In the genomic region with DNA sequence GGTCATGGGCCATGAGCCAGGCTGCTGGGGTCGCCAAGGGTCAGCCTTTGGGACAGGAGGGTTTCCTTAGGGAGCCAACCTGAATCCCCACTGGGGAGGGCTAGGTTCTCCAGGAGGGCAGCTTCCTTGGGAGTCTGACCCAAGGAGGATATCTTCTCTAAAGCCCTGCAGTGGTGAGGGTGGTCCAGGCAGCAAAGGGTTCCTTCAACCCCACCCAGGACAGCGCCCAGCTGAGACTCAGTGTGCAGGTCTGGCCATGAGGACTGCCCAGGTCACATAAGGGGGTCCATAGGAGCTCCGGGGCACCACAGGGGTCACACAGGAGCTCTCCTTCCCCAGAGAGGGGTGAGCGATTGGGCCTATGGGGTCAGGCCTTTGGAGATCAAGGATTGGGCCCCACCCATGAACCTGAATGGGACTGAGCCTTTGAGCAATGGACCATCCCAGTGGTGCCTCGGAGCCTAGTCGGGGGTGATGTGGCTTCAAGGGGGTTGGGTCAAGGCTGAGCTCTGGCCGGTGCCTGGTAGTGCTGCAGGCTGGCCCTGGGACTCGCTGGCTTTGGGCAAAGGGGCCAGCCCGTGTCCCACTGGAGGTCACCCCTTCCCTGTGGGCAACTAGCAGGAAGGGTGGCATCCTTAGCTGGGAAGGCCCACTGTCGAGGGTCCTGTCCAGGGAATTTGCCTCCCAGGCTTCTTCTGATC, we compare ENCODE assay signal across 17 cellular contexts.
A peak's percentile ranks its signal among the peaks of the same experiment; 100 is the strongest.
DNase-seq lines count a peak whose midpoint lies in the region; ATAC-seq and TF ChIP-seq lines count a peak whose summit lies in the region.
"Had no signal": no experiment of that assay in that cellular context is flagged by ENCODE, and none has a peak within 500 bp of the region (broad histone marks: within the 10 kb centered on the region; RNA-seq: fewer than 3 reads in every experiment).

No MANE protein-coding gene starts in this region.

- no peaks in the 10 kb centered on the region for H3K36me3 ChIP-seq in prostate gland
- H3K36me3 ChIP-seq: esophagus squamous epithelium, heart left ventricle, MG63, SJCRH30 had no signal

- intact Hi-C loops in right cardiac atrium (cut with DNase I) (loop anchor here in 1 of 4 donors (2.0 kb wide), 1 partner anchor 20 kb away; no protein-coding TSS in a partner anchor), prostate gland (cut with DNase I) (no loop called here)

- no peak overlapping the region for H3K4me3 Mint-ChIP-seq in activated T-cell treated with anti-CD3 and anti-CD28 coated beads, Interleukin-2, amount 50 U/mL, for 24 hours
- H3K4me3 Mint-ChIP-seq: brain; CD4-positive, alpha-beta T cell had no signal

- no peaks in the 10 kb centered on the region for H3K27me3 Mint-ChIP-seq in activated T-cell treated with anti-CD3 and anti-CD28 coated beads, Interleukin-2, amount 50 U/mL, for 24 hours
- H3K27me3 Mint-ChIP-seq: brain; CD4-positive, alpha-beta T cell had no signal

- TF ChIP-seq CTCF in prostate gland (IDR thresholded peaks at IDR 0.05): no peak

- H3K9me3 ChIP-seq in right cardiac atrium (ENCODE audit: control insufficient read depth, low read length): peaks cover 2% of the 10 kb centered on the region
- no peaks in the 10 kb centered on the region for H3K9me3 ChIP-seq in prostate gland
- H3K9me3 ChIP-seq: MG63, SJCRH30 had no signal

- H3K27ac Mint-ChIP-seq in activated T-cell treated with anti-CD3 and anti-CD28 coated beads, Interleukin-2, amount 50 U/mL, for 24 hours: no peak overlapping the region
- H3K27ac Mint-ChIP-seq: brain; CD4-positive, alpha-beta T cell had no signal

- TF ChIP-seq POLR2A in prostate gland (IDR thresholded peaks at IDR 0.05): no peak

- 84% methylated on average over 10 of the region's 10 CpGs for WGBS in right cardiac atrium
- 84% methylated on average over 9 of the region's 10 CpGs for WGBS in prostate gland

- H3K36me3 Mint-ChIP-seq in activated T-cell treated with anti-CD3 and anti-CD28 coated beads, Interleukin-2, amount 50 U/mL, for 24 hours (ENCODE audit: low read depth): peaks cover 2% of the 10 kb centered on the region

- DNase-seq in activated T-cell treated with anti-CD3 and anti-CD28 coated beads, Interleukin-2, amount 50 U/mL, for 24 hours: peak; percentile 5
- DNase-seq in activated T-cell treated with anti-CD3 and anti-CD28 coated beads for 4 hours (no peak), right cardiac atrium (peak; percentile 4 to 47 (median 27)), prostate gland (ENCODE audit: low spot score) (peak; percentile 2), midbrain (lab: John Stamatoyannopoulos, UW) (no peak), T1000 (lab: John Stamatoyannopoulos, UW) (no peak)
- peak; percentile 47 for DNase-seq in activated CD8-positive, alpha-beta memory T cell treated with anti-CD3 and anti-CD28 coated beads for 24 hours
- no peak for DNase-seq in NK-92 treated with Interleukin-12 subunit alpha and Interleukin-12 subunit beta, amount 100 ng/mL, for 24 hours (lab: John Stamatoyannopoulos, UW)
- DNase-seq: activated CD4-positive, alpha-beta T cell treated with anti-CD3 and anti-CD28 coated beads, Interleukin-2, amount 50 U/mL, for 4 hours; DMS79 treated with DMSO at 0.1 percent for 48 hours; esophagus squamous epithelium; MG63; NCI-H187 treated with DMSO at 0.1 percent for 48 hours had no signal

- H3K4me3 ChIP-seq in right cardiac atrium (ENCODE audit: low read length) (no peak overlapping the region), prostate gland (no peak overlapping the region)
- H3K4me3 ChIP-seq: esophagus squamous epithelium, heart left ventricle, MG63, SJCRH30 had no signal

- H3K27ac ChIP-seq in right cardiac atrium (ENCODE audit: low read length) (no peak overlapping the region), prostate gland (no peak overlapping the region)
- H3K27ac ChIP-seq: esophagus squamous epithelium, heart left ventricle, SJCRH30 had no signal

- H3K4me1 ChIP-seq in right cardiac atrium (ENCODE audit: control insufficient read depth, insufficient read depth, low read length) (no peaks in the 10 kb centered on the region), prostate gland (replicated peaks) (no peaks in the 10 kb centered on the region)
- H3K4me1 ChIP-seq: esophagus squamous epithelium, heart left ventricle, SJCRH30 had no signal

- no peaks in the 10 kb centered on the region for H3K27me3 ChIP-seq in right cardiac atrium (ENCODE audit: control insufficient read depth, insufficient read depth)
- no peaks in the 10 kb centered on the region for H3K27me3 ChIP-seq in prostate gland (replicated peaks; ENCODE audit: insufficient read depth)
- H3K27me3 ChIP-seq: esophagus squamous epithelium, heart left ventricle, MG63, SJCRH30 had no signal

- peak in 1 of 2 donors; percentile 20 for ATAC-seq in right cardiac atrium

- peaks cover 32% of the 10 kb centered on the region for H3K9me3 Mint-ChIP-seq in activated T-cell treated with anti-CD3 and anti-CD28 coated beads, Interleukin-2, amount 50 U/mL, for 24 hours

- no peaks in the 10 kb centered on the region for H3K4me1 Mint-ChIP-seq in activated T-cell treated with anti-CD3 and anti-CD28 coated beads, Interleukin-2, amount 50 U/mL, for 24 hours (ENCODE audit: low read depth)
- H3K4me1 Mint-ChIP-seq: brain had no signal

Comparison
In these comparisons a context has a peak if more than half of its experiments do, and no peak if none do; other contexts are left out.
1. DNase-seq: peak in activated T-cell treated with anti-CD3 and anti-CD28 coated beads, Interleukin-2, amount 50 U/mL, for 24 hours (single experiment), activated CD8-positive, alpha-beta memory T cell treated with anti-CD3 and anti-CD28 coated beads for 24 hours (single experiment), right cardiac atrium (3 of 3) and prostate gland (single experiment); none in activated T-cell treated with anti-CD3 and anti-CD28 coated beads for 4 hours (single experiment), NK-92 treated with Interleukin-12 subunit alpha and Interleukin-12 subunit beta, amount 100 ng/mL, for 24 hours (single experiment), midbrain (single experiment) and T1000 (single experiment).